In the genomic region with DNA sequence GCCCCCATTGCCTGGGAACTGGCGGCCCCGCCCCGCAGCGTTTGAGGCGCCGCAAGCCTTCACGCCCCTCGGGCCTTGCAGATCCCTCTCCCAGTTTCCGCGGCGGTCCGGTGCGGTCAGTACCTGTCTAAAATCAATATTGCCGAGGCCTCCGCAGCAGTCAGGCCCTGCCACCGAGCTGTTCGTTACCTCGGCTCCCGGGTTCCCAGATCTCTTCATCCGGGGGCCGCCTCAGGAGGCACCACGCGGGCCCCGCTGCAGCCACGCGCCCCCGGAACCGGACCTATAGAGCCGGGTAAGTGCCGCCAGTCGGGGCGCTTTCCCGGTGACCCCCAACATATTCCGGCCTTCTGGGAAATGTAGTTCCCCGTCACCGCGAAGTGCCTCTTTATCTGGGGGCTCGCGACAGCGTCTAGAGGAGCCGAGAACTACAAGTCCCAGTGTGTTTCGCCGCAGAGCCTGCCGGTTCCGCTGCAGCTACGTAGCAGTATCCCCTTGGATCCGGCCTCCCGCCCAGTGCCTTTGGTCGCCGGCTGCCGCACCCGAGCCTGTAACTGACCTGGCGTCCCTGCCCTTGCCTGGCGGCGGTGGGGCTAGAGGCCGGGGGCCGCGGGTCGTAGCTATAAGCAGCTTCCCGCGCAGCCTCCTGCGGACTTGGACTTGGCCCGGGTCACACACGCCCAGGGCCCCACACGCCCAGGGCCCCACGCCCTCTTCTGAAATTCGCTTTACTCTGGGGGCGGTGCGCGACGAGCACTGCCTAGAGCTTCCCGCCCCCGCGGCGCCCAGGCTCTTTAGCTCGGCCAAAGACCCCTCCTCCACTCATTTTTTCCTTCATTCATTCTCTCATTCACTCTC, we compare ENCODE assay signal across 8 cellular contexts. TPM values are rescaled to one million over a fixed set of nuclear protein-coding genes. Genes with fewer than 3 reads are reported as not detected.
DNase-seq lines count a peak whose midpoint lies in the region; ATAC-seq, FAIRE-seq and TF ChIP-seq lines count a peak whose summit lies in the region.

A gene with protein sequence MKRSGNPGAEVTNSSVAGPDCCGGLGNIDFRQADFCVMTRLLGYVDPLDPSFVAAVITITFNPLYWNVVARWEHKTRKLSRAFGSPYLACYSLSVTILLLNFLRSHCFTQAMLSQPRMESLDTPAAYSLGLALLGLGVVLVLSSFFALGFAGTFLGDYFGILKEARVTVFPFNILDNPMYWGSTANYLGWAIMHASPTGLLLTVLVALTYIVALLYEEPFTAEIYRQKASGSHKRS (minus strand): TSS at position 301 of the 858 bp plus-strand sequence. CDS start 82 bp downstream, at position 219.

- no peaks in the 10 kb centered on the region for H3K9me3 ChIP-seq in kidney (ENCODE audit: control insufficient read depth in 1 of 2, low read length in 2 of 2)

- peak within 1 kb of the TSS; percentile 74 to 84 for H3K4me3 ChIP-seq in kidney (ENCODE audit: low read length in 2 of 2)

- peak within 1 kb of the TSS; percentile 66 to 85 for H3K27ac ChIP-seq in kidney (ENCODE audit: low read depth in 2 of 2, low read length in 2 of 2)

- TF ChIP-seq POLR2A in GM19099 (IDR thresholded peaks at IDR 0.05; ENCODE audit: extremely low read depth, insufficient read length, low read depth) = peak; percentile 81

- TF ChIP-seq CTCF in kidney (IDR thresholded peaks at IDR 0.05; ENCODE audit: borderline replicate concordance, extremely low read depth, insufficient read depth) = no peak

- ATAC-seq in HG03432 (IDR thresholded peaks at IDR 0.05; ENCODE audit: unreplicated experiment) = peak; percentile 89

- H3K36me3 ChIP-seq in kidney (ENCODE audit: control insufficient read depth in 1 of 2, insufficient read depth in 2 of 2, low read length in 2 of 2) = no peaks in the 10 kb centered on the region

- peak; percentile 21 for FAIRE-seq in kidney (lab: Jason Lieb, UNC)

- peaks cover 13 to 28% of the 10 kb centered on the region in 2 donors for H3K4me1 ChIP-seq in kidney (ENCODE audit: control insufficient read depth in 1 of 2, insufficient read depth in 1 of 2, low read depth in 1 of 2, low read length in 2 of 2)

- intact Hi-C loops in kidney (cut with DNase I) = no loop called here

- DNase-seq in AG20443 (ENCODE audit: low spot score) (peak; percentile 96), NCI-H510A (lab: John Stamatoyannopoulos, UW) (peak; percentile 94), cerebellum (ENCODE audit: low spot score) (peak; percentile 97), kidney (peak; percentile 99)
- DNase-seq in activated CD4-positive, alpha-beta T cell treated with anti-CD3 and anti-CD28 coated beads for 1 hour = peak; percentile 89
- DNase-seq in stimulated activated CD4-positive, alpha-beta T cell treated with anti-CD3 and anti-CD28 coated beads, Interleukin-15, amount 100 ng/mL, for 24 hours = peak; percentile 95

- H3K9ac ChIP-seq in kidney (ENCODE audit: low read length in 2 of 2) = peak within 1 kb of the TSS; percentile 63 to 83

RNA-seq across cellular contexts. Expression of the gene that starts here (rescaled TPM):
- total RNA-seq in cerebellum = 17.9 TPM
- 36.8 TPM for total RNA-seq in kidney
- polyA plus RNA-seq in kidney (ENCODE audit: insufficient read depth, low read depth, low replicate concordance) = 52.1 TPM

Comparison
In these comparisons a context has a peak if more than half of its experiments do, and no peak if none do; other contexts are left out.
1. Peak in every context shown above with its lines: DNase-seq, ATAC-seq, H3K4me3 ChIP-seq and H3K27ac ChIP-seq.